Comparison of ENCODE assay signal across 13 cellular contexts in the genomic region with DNA sequence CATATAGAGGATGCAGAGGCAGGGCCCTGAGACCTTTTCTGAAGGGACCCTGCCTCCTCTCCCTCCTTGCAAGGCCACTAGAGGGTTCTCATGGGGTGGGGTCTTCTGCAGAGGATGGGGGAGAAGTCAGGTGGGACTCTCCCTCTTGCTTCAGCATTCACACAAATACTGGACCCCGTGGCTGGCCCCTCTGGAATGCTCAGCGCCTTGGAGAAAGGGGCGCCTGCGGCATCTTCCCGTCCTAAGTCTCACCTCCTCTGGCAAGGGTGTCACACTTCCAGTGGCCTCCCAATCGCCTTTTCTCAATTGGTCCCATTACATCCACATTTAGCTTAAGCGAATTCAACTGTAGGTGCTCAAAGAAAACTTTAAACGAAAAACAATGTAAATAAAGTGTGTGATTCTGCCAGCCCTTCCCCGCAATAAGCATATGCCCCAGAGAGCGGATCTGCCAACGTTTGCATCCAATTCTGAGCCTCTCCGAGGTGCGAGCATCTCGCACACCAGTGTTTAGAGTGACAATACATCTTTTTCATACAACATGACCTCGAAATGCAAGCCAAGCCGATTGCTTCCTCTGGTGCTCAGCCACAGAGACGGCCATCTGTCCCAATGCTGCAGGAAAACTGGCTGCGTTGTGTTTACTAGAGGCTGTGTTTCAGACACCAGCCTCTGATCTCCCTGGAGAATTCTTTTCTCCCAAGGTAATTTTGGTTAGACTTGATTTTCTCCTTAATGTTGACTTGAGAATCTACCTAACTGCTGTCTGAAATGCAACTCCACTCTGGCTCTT.
DNase-seq lines count a peak whose midpoint lies in the region; TF ChIP-seq lines count a peak whose summit lies in the region.
"Had no signal": no experiment of that assay in that cellular context is flagged by ENCODE, and none has a peak within 500 bp of the region (broad histone marks: within the 10 kb centered on the region; RNA-seq: fewer than 3 reads in every experiment).

No MANE protein-coding gene starts in this region.

- no peak overlapping the region for H2BK12ac ChIP-seq in mesenchymal stem cell (ENCODE audit: low read length in 2 of 2)

- H3K4me2 ChIP-seq in mesenchymal stem cell (ENCODE audit: low read length, poor library complexity, severe bottlenecking) = no peak overlapping the region

- DNase-seq in G401 (ENCODE audit: low spot score) (peak; percentile 95), NCI-H2171 treated with DMSO at 0.1 percent for 48 hours (lab: John Stamatoyannopoulos, UW) (peak; percentile 66), WERI-Rb-1 (peak; percentile 66), sigmoid colon (peak; percentile 40), GM03348 (ENCODE audit: low spot score) (no peak), ovary (no peak), mesenchymal stem cell (no peak)
- DNase-seq: BE2C; CD4-positive, alpha-beta memory T cell; DMS53; HCEC 1CT; HFFc6 had no signal

- 83 to 88% methylated on average over 18 of the region's 18 CpGs for WGBS in sigmoid colon, 2 donors
- 87 to 89% (median 88%) methylated on average over 18 of the region's 18 CpGs for WGBS in ovary, 3 donors
- 84% methylated on average over 18 of the region's 18 CpGs for WGBS in mesenchymal stem cell

- no peak overlapping the region for H3K23ac ChIP-seq in mesenchymal stem cell (ENCODE audit: low read length in 2 of 2)

- no peak overlapping the region for H4K8ac ChIP-seq in mesenchymal stem cell (ENCODE audit: low read length)

- H2BK15ac ChIP-seq in mesenchymal stem cell (ENCODE audit: low read depth, poor library complexity, severe bottlenecking) = no peak overlapping the region

- H2AK5ac ChIP-seq in mesenchymal stem cell (ENCODE audit: low read length, severe bottlenecking) = no peak overlapping the region

- no peak for TF ChIP-seq POLR2A in sigmoid colon (IDR thresholded peaks at IDR 0.05)
- no peak for TF ChIP-seq POLR2A in ovary (IDR thresholded peaks at IDR 0.05)

- no peak overlapping the region for H3K14ac ChIP-seq in mesenchymal stem cell (ENCODE audit: low read length in 2 of 2)

- no peak for TF ChIP-seq CTCF in WERI-Rb-1 (IDR thresholded peaks at IDR 0.05; ENCODE audit: low read depth, low read length)
- no peak for TF ChIP-seq CTCF in sigmoid colon (IDR thresholded peaks at IDR 0.05)
- TF ChIP-seq CTCF in ovary (IDR thresholded peaks at IDR 0.05) = no peak

- no peak overlapping the region for H3K18ac ChIP-seq in mesenchymal stem cell (ENCODE audit: low read depth in 1 of 2, low read length in 2 of 2)

- TF ChIP-seq EP300 in sigmoid colon (IDR thresholded peaks at IDR 0.05) (no peak), ovary (IDR thresholded peaks at IDR 0.05) (no peak)

- H3K9me3 ChIP-seq in WERI-Rb-1 (ENCODE audit: severe bottlenecking) (no peaks in the 10 kb centered on the region), sigmoid colon (no peaks in the 10 kb centered on the region), ovary (no peaks in the 10 kb centered on the region), mesenchymal stem cell (ENCODE audit: control insufficient read depth, low read length) (no peaks in the 10 kb centered on the region)
- H3K9me3 ChIP-seq: BE2C had no signal

- in situ Hi-C loops in G401 (cut with HindIII; ENCODE audit: low sequenced_read_pairs) = no loop called here

- no peaks in the 10 kb centered on the region for H3K79me1 ChIP-seq in mesenchymal stem cell (replicated peaks; ENCODE audit: low read length, poor library complexity, severe bottlenecking)

- H3K4ac ChIP-seq in mesenchymal stem cell (ENCODE audit: low read depth in 1 of 2, low read length in 2 of 2) = no peak overlapping the region

- H3K4me1 ChIP-seq in sigmoid colon (peaks cover 0 to 32% (median 25%) of the 10 kb centered on the region in 4 donors), ovary (ENCODE audit: insufficient read depth) (no peaks in the 10 kb centered on the region), mesenchymal stem cell (ENCODE audit: control insufficient read depth, insufficient read depth, low read depth, low read length) (no peaks in the 10 kb centered on the region)
- H3K4me1 ChIP-seq: BE2C had no signal

- H3K27me3 ChIP-seq in WERI-Rb-1 (ENCODE audit: insufficient read depth, low read depth, severe bottlenecking) (no peaks in the 10 kb centered on the region), sigmoid colon (no peaks in the 10 kb centered on the region), ovary (no peaks in the 10 kb centered on the region), mesenchymal stem cell (ENCODE audit: control insufficient read depth in 1 of 2, insufficient read depth in 1 of 2, low read length in 2 of 2) (peaks cover 9 to 10% of the 10 kb centered on the region in 2 experiments)
- H3K27me3 ChIP-seq: BE2C had no signal

- intact Hi-C loops in sigmoid colon (cut with DNase I) = loop anchor here (5.0 kb wide), 2 partner anchors 66 to 236 kb away; partner anchors contain the start of gene CDK8
- intact Hi-C loops in ovary (cut with DNase I) = loop anchor here in 3 of 4 donors (5.0 to 10.0 kb wide), 2 partner anchors 209 to 304 kb away; no protein-coding TSS in a partner anchor

- H2AFZ ChIP-seq in mesenchymal stem cell (ENCODE audit: low read depth, low read length) = no peak overlapping the region

- no peak overlapping the region for H2BK5ac ChIP-seq in mesenchymal stem cell (ENCODE audit: low read depth, low read length, poor library complexity, severe bottlenecking)

- no peak overlapping the region for H3K9ac ChIP-seq in mesenchymal stem cell (ENCODE audit: low read length)

- no peak overlapping the region for H4K91ac ChIP-seq in mesenchymal stem cell (ENCODE audit: low read length)

- H3K27ac ChIP-seq in WERI-Rb-1 (peak overlapping the region; percentile 15; the same call in 1 of the 2 replicates), sigmoid colon (peak overlapping the region in 2 of 4 donors; percentile 77 to 84), ovary (no peak overlapping the region), mesenchymal stem cell (ENCODE audit: low read length, poor library complexity, severe bottlenecking) (no peak overlapping the region)
- H3K27ac ChIP-seq: C4-2B had no signal

- no peak overlapping the region for H2BK120ac ChIP-seq in mesenchymal stem cell (ENCODE audit: low read depth, low read length)

- H3K36me3 ChIP-seq in WERI-Rb-1 (no peaks in the 10 kb centered on the region), sigmoid colon (no peaks in the 10 kb centered on the region), ovary (no peaks in the 10 kb centered on the region), mesenchymal stem cell (ENCODE audit: control insufficient read depth in 1 of 2, insufficient read depth in 2 of 2, low read depth in 1 of 2, low read length in 2 of 2) (no peaks in the 10 kb centered on the region)
- H3K36me3 ChIP-seq: BE2C had no signal

- no peak overlapping the region for H3K4me3 ChIP-seq in WERI-Rb-1 (ENCODE audit: low read depth, low read length)
- H3K4me3 ChIP-seq in sigmoid colon = no peak overlapping the region
- no peak overlapping the region for H3K4me3 ChIP-seq in ovary
- no peak overlapping the region for H3K4me3 ChIP-seq in mesenchymal stem cell (ENCODE audit: insufficient read depth in 1 of 2, low read depth in 1 of 2, low read length in 2 of 2)

Comparison
In these comparisons a context has a peak if more than half of its experiments do, and no peak if none do; other contexts are left out.
1. DNase-seq: peak in G401 (single experiment), NCI-H2171 treated with DMSO at 0.1 percent for 48 hours (single experiment), WERI-Rb-1 (single experiment) and sigmoid colon (single experiment); none in GM03348 (single experiment), ovary (0 of 5) and mesenchymal stem cell (single experiment).